25 cellular contexts compared by ENCODE assay signal in genomic region chr17:33687831-33688230, GRCh38.
"Had no signal": no experiment of that assay in that cellular context is flagged by ENCODE, and none has a peak within 500 bp of the region (broad histone marks: within the 10 kb centered on the region; RNA-seq: fewer than 3 reads in every experiment).

No MANE protein-coding gene starts in this region.

- H3K4me3 Mint-ChIP-seq: activated B cell treated with CpG ODN at 0.5 μM for 24 hours; activated CD8-positive, alpha-beta T cell treated with anti-CD3 and anti-CD28 coated beads for 36 hours; activated naive CD8-positive, alpha-beta T cell; activated T-cell treated with anti-CD3 and anti-CD28 coated beads, Interleukin-2, amount 50 U/mL, for 4 hours; activated T-helper 17 cell treated with anti-CD3 and anti-CD28 coated beads, Interleukin-2, amount 50 U/mL, for 72 hours; central memory CD8-positive, alpha-beta T cell; dendritic cell treated with granulocyte-macrophage colony-stimulating factor and Interleukin-4, amounts not matched to agents 40 ng/mL and 50 ng/mL, for 4 days; endodermal cell had no signal

- DNase-seq: activated B cell treated with CpG ODN at 0.5 μM for 24 hours; activated CD4-positive, alpha-beta T cell treated with anti-CD3 and anti-CD28 coated beads for 48 hours; activated CD4-positive, alpha-beta T cell treated with anti-CD3 and anti-CD28 coated beads, Interleukin-2, amount 50 U/mL, for 1 hour; activated CD4-positive, alpha-beta T cell treated with anti-CD3 and anti-CD28 coated beads, Interleukin-2, amount 50 U/mL, for 48 hours; activated CD8-positive, alpha-beta memory T cell treated with anti-CD3 and anti-CD28 coated beads for 24 hours; activated CD8-positive, alpha-beta T cell treated with anti-CD3 and anti-CD28 coated beads for 36 hours; activated effector memory CD4-positive, alpha-beta T cell treated with Interleukin-2 at 50 U/mL for 16 hours; activated gamma-delta T cell treated with Interleukin-2 at 50 U/mL for 16 hours; activated naive CD4-positive, alpha-beta T cell treated with anti-CD3 and anti-CD28 coated beads, Interleukin-2, amount 50 U/mL, for 16 hours; activated naive CD4-positive, alpha-beta T cell treated with Interleukin-2 at 50 U/mL for 16 hours; activated T-cell treated with anti-CD3 and anti-CD28 coated beads, Interleukin-2, amount 50 U/mL, for 4 hours; amniotic stem cell; anterior cingulate cortex; brain microvascular endothelial cell; dorsolateral prefrontal cortex; effector memory CD4-positive, alpha-beta T cell; endodermal cell; foreskin fibroblast; T-helper 2 cell had no signal

- ATAC-seq: activated CD4-positive, CD25-positive, alpha-beta regulatory T cell treated with anti-CD3 and anti-CD28 coated beads, Interleukin-2, amount 50 U/mL, for 24 hours; activated CD8-positive, alpha-beta T cell treated with anti-CD3 and anti-CD28 coated beads for 36 hours; activated T-cell treated with anti-CD3 and anti-CD28 coated beads, Interleukin-2, amount 50 U/mL, for 4 hours; activated T-helper 17 cell treated with anti-CD3 and anti-CD28 coated beads, Interleukin-2, amount 50 U/mL, for 72 hours; esophagus mucosa had no signal

- H3K27me3 Mint-ChIP-seq: activated naive CD8-positive, alpha-beta T cell; dendritic cell treated with granulocyte-macrophage colony-stimulating factor and Interleukin-4, amounts not matched to agents 40 ng/mL and 50 ng/mL, for 4 days had no signal

- H3K9me3 Mint-ChIP-seq: activated B cell treated with CpG ODN at 0.5 μM for 24 hours; activated CD8-positive, alpha-beta T cell treated with anti-CD3 and anti-CD28 coated beads for 36 hours; activated T-cell treated with anti-CD3 and anti-CD28 coated beads, Interleukin-2, amount 50 U/mL, for 4 hours; activated T-helper 17 cell treated with anti-CD3 and anti-CD28 coated beads, Interleukin-2, amount 50 U/mL, for 72 hours; central memory CD8-positive, alpha-beta T cell; dendritic cell treated with granulocyte-macrophage colony-stimulating factor and Interleukin-4, amounts not matched to agents 40 ng/mL and 50 ng/mL, for 4 days had no signal

- H3K4me1 Mint-ChIP-seq: activated B cell treated with CpG ODN at 0.5 μM for 24 hours; activated T-helper 17 cell treated with anti-CD3 and anti-CD28 coated beads, Interleukin-2, amount 50 U/mL, for 72 hours; central memory CD8-positive, alpha-beta T cell; endodermal cell had no signal

- H3K36me3 Mint-ChIP-seq: activated naive CD8-positive, alpha-beta T cell had no signal

- H3K27ac Mint-ChIP-seq: activated B cell treated with CpG ODN at 0.5 μM for 24 hours; activated CD8-positive, alpha-beta T cell treated with anti-CD3 and anti-CD28 coated beads for 36 hours; activated naive CD8-positive, alpha-beta T cell; activated T-helper 17 cell treated with anti-CD3 and anti-CD28 coated beads, Interleukin-2, amount 50 U/mL, for 72 hours; dendritic cell treated with granulocyte-macrophage colony-stimulating factor and Interleukin-4, amounts not matched to agents 40 ng/mL and 50 ng/mL, for 4 days; endodermal cell had no signal
